In genomic region chr4:155701827-155702226, GRCh38 we compare ENCODE assay signal across 1 cellular context.
TF ChIP-seq lines count a peak whose summit lies in the region.

No MANE protein-coding gene starts in this region.

TF ChIP-seq in GM12878, 131 proteins besides CTCF, POLR2A, EP300 and RAD21:
- peak; percentile 97 for TF ChIP-seq ZNF24 (IDR thresholded peaks at IDR 0.05)
- TF ChIP-seq SIX5 (IDR thresholded peaks at IDR 0.05; ENCODE audit: low read depth, low read length, severe bottlenecking) = no peak
